ENCODE assay signal across 26 cellular contexts in the genomic region with DNA sequence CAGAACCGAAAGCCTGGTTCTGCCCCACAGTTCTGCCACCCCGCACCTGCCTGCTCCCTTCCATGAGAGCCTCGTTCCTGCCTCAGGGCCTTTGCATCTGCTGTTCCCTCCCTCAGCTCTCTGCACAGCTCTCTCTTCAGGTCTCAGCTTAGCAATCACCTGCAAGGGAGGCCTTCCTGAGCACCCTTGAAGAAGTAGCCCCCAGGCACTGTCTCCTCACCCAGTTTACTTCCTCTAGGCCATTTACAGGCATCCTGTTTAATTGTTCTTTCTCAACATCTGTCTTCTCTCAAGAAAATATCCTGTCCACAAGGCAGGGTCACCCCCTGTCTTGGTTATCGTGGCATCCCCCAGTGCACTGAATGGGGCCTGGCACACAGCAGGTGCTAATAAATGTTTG. TPM values are rescaled to one million over a fixed set of nuclear protein-coding genes. Genes with fewer than 3 reads are reported as not detected.
DNase-seq lines count a peak whose midpoint lies in the region; ATAC-seq, FAIRE-seq and TF ChIP-seq lines count a peak whose summit lies in the region.
"Had no signal": no experiment of that assay in that cellular context is flagged by ENCODE, and none has a peak within 500 bp of the region (broad histone marks: within the 10 kb centered on the region; RNA-seq: fewer than 3 reads in every experiment).

No MANE protein-coding gene starts in this region.

- no peaks in the 10 kb centered on the region for H3K27me3 Mint-ChIP-seq in stimulated activated naive CD8-positive, alpha-beta T cell treated with anti-CD3 and anti-CD28 coated beads, Interleukin-15, Interleukin-2, amounts not matched to agents 100 ng/mL and 50 ng/mL, for 24 hours

- H3K27ac Mint-ChIP-seq in stimulated activated naive CD8-positive, alpha-beta T cell treated with anti-CD3 and anti-CD28 coated beads, Interleukin-15, Interleukin-2, amounts not matched to agents 100 ng/mL and 50 ng/mL, for 24 hours = peak overlapping the region; percentile 14

- H3K79me2 ChIP-seq in K562 (ENCODE audit: control insufficient read depth, insufficient read depth, low read length) = no peaks in the 10 kb centered on the region

- TF ChIP-seq EP300 in K562 (IDR thresholded peaks at IDR 0.05; ENCODE audit: low read length) (no peak), transverse colon (IDR thresholded peaks at IDR 0.05; ENCODE audit: low read depth) (no peak)

- DNase-seq in stimulated activated naive CD8-positive, alpha-beta T cell treated with anti-CD3 and anti-CD28 coated beads, Interleukin-15, Interleukin-2, amounts not matched to agents 100 U/mL and 50 U/mL, for 24 hours = no peak
- DNase-seq in NCI-H69 (lab: John Stamatoyannopoulos, UW) (peak; percentile 72), K562 (ENCODE audit: extremely low read depth in 1 of 4, low spot score in 3 of 4) (no peak), transverse colon (peak; percentile 28), GDM1 (lab: John Stamatoyannopoulos, UW) (no peak)
- DNase-seq in stimulated activated CD4-positive, alpha-beta T cell treated with anti-CD3 and anti-CD28 coated beads, Interleukin-2, amount 100 ng/mL, for 48 hours = no peak
- DNase-seq: activated CD4-positive, alpha-beta T cell treated with anti-CD3 and anti-CD28 coated beads, Interleukin-2, amount 50 U/mL, for 48 hours; activated gamma-delta T cell; activated T-cell treated with anti-CD3 and anti-CD28 coated beads for 4 hours; amygdala; DMS 273 treated with DMSO at 0.1 percent for 48 hours; gastrocnemius medialis; GF-D8; kidney; NCI-H2171; NCI-H524 treated with DMSO at 0.1 percent for 48 hours; pancreas; T-helper 2 cell had no signal

- TF ChIP-seq POLR2A in K562 (conservative IDR thresholded peaks at IDR 0.05) (no peak), transverse colon (IDR thresholded peaks at IDR 0.05) (no peak)

- no peaks in the 10 kb centered on the region for H3K36me3 ChIP-seq in K562 (ENCODE audit: control insufficient read depth, insufficient read depth, low read length)
- no peaks in the 10 kb centered on the region for H3K36me3 ChIP-seq in transverse colon
- H3K36me3 ChIP-seq: gastrocnemius medialis, pancreas had no signal

- 0 out of 4 replicates have a peak overlapping the region, but pooled peaks of 1 of the 2 experiments have one; percentile 18 for H3K9ac ChIP-seq in K562 (ENCODE audit: insufficient read depth in 1 of 2, low read depth in 2 of 2, low read length in 2 of 2)

- no peak overlapping the region for H2AFZ ChIP-seq in K562 (ENCODE audit: low read depth, low read length)

- POLR2A ChIA-PET in K562 (lab: Yijun Ruan, JAX) = interaction anchor here (0.8 to 1.1 kb wide), 2 partner anchors 8 to 108 kb away, joined by 3 read pairs; no protein-coding TSS in a partner anchor

- no peak overlapping the region for H3K27ac ChIP-seq in K562 (ENCODE audit: extremely low read depth, low read depth, low read length)
- H3K27ac ChIP-seq in transverse colon = no peak overlapping the region
- H3K27ac ChIP-seq: C4-2B, gastrocnemius medialis, pancreas, VCaP had no signal

- H3K4me2 ChIP-seq in K562 (ENCODE audit: insufficient read depth, low read length) = no peak overlapping the region

- H3K4me1 Mint-ChIP-seq in stimulated activated naive CD8-positive, alpha-beta T cell treated with anti-CD3 and anti-CD28 coated beads, Interleukin-15, Interleukin-2, amounts not matched to agents 100 ng/mL and 50 ng/mL, for 24 hours (ENCODE audit: low read depth) = peaks cover 28% of the 10 kb centered on the region

- peaks cover 16 to 32% of the 10 kb centered on the region in 2 experiments; a peak in 4 of 5 replicates for H3K4me1 ChIP-seq in K562 (replicated peaks in 1 of 2; ENCODE audit: control insufficient read depth in 2 of 2, insufficient read depth in 2 of 2, low read length in 2 of 2)
- no peaks in the 10 kb centered on the region for H3K4me1 ChIP-seq in transverse colon
- H3K4me1 ChIP-seq: gastrocnemius medialis, pancreas had no signal

- no peak for TF ChIP-seq RAD21 in K562 (CRISPR knock-in tag; conservative IDR thresholded peaks at IDR 0.05 in 1 of 2, IDR thresholded peaks at IDR 0.05 in 1 of 2)

- no peaks in the 10 kb centered on the region for H3K9me1 ChIP-seq in K562 (ENCODE audit: control insufficient read depth, insufficient read depth, low read length)

- in situ Hi-C loops in K562 (cut with MboI) (loop anchor here (5.0 kb wide), 1 partner anchor 376 kb away; no protein-coding TSS in a partner anchor), transverse colon (cut with MboI; ENCODE audit: low pct_ligation_motif_present in 1 of 4, low pct_unique_long_range_greater_than_20kb in 1 of 4, low sequenced_read_pairs in 3 of 4) (loop anchor here (10.0 to 25.0 kb wide), 3 partner anchors 368 to 551 kb away; no protein-coding TSS in a partner anchor)

- intact Hi-C loops in K562 (cut with micrococcal nuclease) = no loop called here
- intact Hi-C loops in transverse colon (cut with DNase I; ENCODE audit: low total_unique reads) = no loop called here

- no peak for ATAC-seq in stimulated activated naive CD8-positive, alpha-beta T cell treated with anti-CD3 and anti-CD28 coated beads, Interleukin-15, Interleukin-2, amounts not matched to agents 100 U/mL and 50 U/mL, for 24 hours
- no peak for ATAC-seq in K562
- no peak for ATAC-seq in GM21717 (IDR thresholded peaks at IDR 0.05; ENCODE audit: unreplicated experiment)
- ATAC-seq: esophagus mucosa, gastrocnemius medialis, pancreas, sciatic nerve had no signal

- FAIRE-seq in K562 (lab: Jason Lieb, UNC) = no peak
- FAIRE-seq: H54, kidney, pancreas, RCC 7860 had no signal

- H4K20me1 ChIP-seq in K562 (replicated peaks; ENCODE audit: control insufficient read depth, insufficient read depth, low read length) = peaks cover 23% of the 10 kb centered on the region

- H3K4me3 ChIP-seq in K562 (no peak overlapping the region), transverse colon (no peak overlapping the region)
- H3K4me3 ChIP-seq: gastrocnemius medialis, pancreas had no signal

- no TSS peak for BruUV-seq in K562 (replicated peaks; lab: Mats Ljungman, UMichigan)

- H3K4me3 Mint-ChIP-seq in stimulated activated naive CD8-positive, alpha-beta T cell treated with anti-CD3 and anti-CD28 coated beads, Interleukin-15, Interleukin-2, amounts not matched to agents 100 ng/mL and 50 ng/mL, for 24 hours = no peak overlapping the region

- CTCF ChIA-PET in K562 (lab: Yijun Ruan, JAX; ENCODE audit: low intra/inter-chr PET ratio) = no interaction called here

- H3K9me3 Mint-ChIP-seq in stimulated activated naive CD8-positive, alpha-beta T cell treated with anti-CD3 and anti-CD28 coated beads, Interleukin-15, Interleukin-2, amounts not matched to agents 100 ng/mL and 50 ng/mL, for 24 hours = no peaks in the 10 kb centered on the region

- no peaks in the 10 kb centered on the region for H3K36me3 Mint-ChIP-seq in stimulated activated naive CD8-positive, alpha-beta T cell treated with anti-CD3 and anti-CD28 coated beads, Interleukin-15, Interleukin-2, amounts not matched to agents 100 ng/mL and 50 ng/mL, for 24 hours (ENCODE audit: low read depth)

- TF ChIP-seq CTCF in K562 (IDR thresholded peaks at IDR 0.05 in 2 of 3, conservative IDR thresholded peaks at IDR 0.05 in 1 of 3; ENCODE audit: insufficient read depth in 2 of 3, low read depth in 1 of 3, low read length in 3 of 3) = no peak
- no peak for TF ChIP-seq CTCF in transverse colon (IDR thresholded peaks at IDR 0.05)

- 0 out of 2 replicates have a peak, but pooled peaks cover 1% of the 10 kb centered on the region for H3K9me3 ChIP-seq in K562 (replicated peaks; ENCODE audit: control insufficient read depth, insufficient read depth, low read depth, low read length)
- no peaks in the 10 kb centered on the region for H3K9me3 ChIP-seq in transverse colon
- H3K9me3 ChIP-seq: gastrocnemius medialis, pancreas had no signal

- WGBS in K562 (ENCODE audit: insufficient coverage, low coverage, missing lambda C conversion rate) = 50% methylated on average over 4 of the region's 4 CpGs
- 79% methylated on average over 4 of the region's 4 CpGs; no CpG with 5 or more reads in 1 of the 2 donors for WGBS in transverse colon (ENCODE audit: low coverage in 1 of 2), 2 donors

- H3K27me3 ChIP-seq in K562 (ENCODE audit: control insufficient read depth in 2 of 2, insufficient read depth in 2 of 2, low read length in 2 of 2) (peaks cover 10 to 25% of the 10 kb centered on the region in 2 experiments; a peak in 4 of 5 replicates), transverse colon (no peaks in the 10 kb centered on the region)
- H3K27me3 ChIP-seq: gastrocnemius medialis, pancreas had no signal

RNA-seq across cellular contexts. Expression of gene IQSEC1, which starts 13.4 kb away (rescaled TPM):
- total RNA-seq in K562 (2011; cell fraction: chromatin; rRNA removed; ENCODE audit: low replicate concordance) = 36.0 and 90.4 TPM in 2 replicates
- total RNA-seq in K562 (2011; cell fraction: nucleolus; rRNA removed) = 51.7 and 55.4 TPM in 2 replicates
- total RNA-seq in K562 (2011; cell fraction: nucleoplasm; rRNA removed) = 35.6 and 39.8 TPM in 2 replicates
- total RNA-seq in K562 (2014; rRNA removed) = 13.3 and 18.0 TPM in 2 replicates
- total RNA-seq in K562 (2014; rRNA removed; fragmentation: Illumina TruSeq; extraction: Trizol) = 3.8 and 4.8 TPM in 2 replicates
- total RNA-seq in K562 (2015; rRNA removed; fragmentation: Illumina TruSeq; extraction: Trizol) = 5.2 and 6.4 TPM in 2 replicates
- total RNA-seq in K562 (2021) = 37.1 and 39.0 TPM in 2 replicates
- 6.8 and 8.4 TPM in 2 replicates for polyA plus RNA-seq in K562 (2011; rRNA removed)
- polyA plus RNA-seq in K562 (2011; cell fraction: cytosol; rRNA removed) = 5.8 and 6.7 TPM in 2 replicates
- polyA plus RNA-seq in K562 (2011; cell fraction: nucleus; rRNA removed) = 29.7 and 45.3 TPM in 2 replicates
- polyA plus RNA-seq in K562 (2012) = 15.4 and 16.4 TPM in 2 replicates
- polyA plus RNA-seq in K562 (2014; fragmentation: Illumina TruSeq; extraction: Trizol) = 16.9 and 19.0 TPM in 2 replicates
- under 1 TPM; 0.56 to 0.79 TPM for polyA plus RNA-seq in K562 (2014; fragmentation: Nextera tagmentation; extraction: Ambion mirVana)
- polyA plus RNA-seq in K562 (2014; rRNA removed) = 14.2 and 15.1 TPM in 2 replicates
- polyA minus RNA-seq in K562 (2011; rRNA and poly(A)+ RNA removed) = 8.4 and 9.3 TPM in 2 replicates
- 17.1 and 22.1 TPM in 2 replicates for polyA minus RNA-seq in K562 (2011; cell fraction: cytosol; rRNA and poly(A)+ RNA removed)
- polyA minus RNA-seq in K562 (2011; cell fraction: nucleus; rRNA and poly(A)+ RNA removed) = 46.3 and 58.3 TPM in 2 replicates
- 10 to 100 TPM; 24.0 to 43.0 (median 31.8) TPM for total RNA-seq in transverse colon

Comparison
In these comparisons a context has a peak if more than half of its experiments do, and no peak if none do; other contexts are left out.
1. DNase-seq: peak in NCI-H69 (single experiment) and transverse colon (single experiment); none in stimulated activated naive CD8-positive, alpha-beta T cell treated with anti-CD3 and anti-CD28 coated beads, Interleukin-15, Interleukin-2, amounts not matched to agents 100 U/mL and 50 U/mL, for 24 hours (single experiment), K562 (0 of 4), stimulated activated CD4-positive, alpha-beta T cell treated with anti-CD3 and anti-CD28 coated beads, Interleukin-2, amount 100 ng/mL, for 48 hours (0 of 2) and GDM1 (single experiment).